4 cellular contexts compared by ENCODE assay signal in genomic region chr15:49478982-49479381, GRCh38. TPM values are rescaled to one million over a fixed set of nuclear protein-coding genes. Genes with fewer than 3 reads are reported as not detected.
"Had no signal": no experiment of that assay in that cellular context is flagged by ENCODE, and none has a peak within 500 bp of the region (broad histone marks: within the 10 kb centered on the region; RNA-seq: fewer than 3 reads in every experiment).

No MANE protein-coding gene starts in this region.

RNA-seq across cellular contexts. Expression of gene FGF7, which starts 55.9 kb away (rescaled TPM):
- total RNA-seq: natural killer cell; natural killer cell treated with Interleukin-12 subunit alpha and Interleukin-12 subunit beta and Interleukin-15 and Interleukin-18, amount 100 ng/mL, for 72 hours; progenitor cell of endocrine pancreas; pulmonary artery endothelial cell had no signal
